Comparison of ENCODE assay signal across 8 cellular contexts in the genomic region with DNA sequence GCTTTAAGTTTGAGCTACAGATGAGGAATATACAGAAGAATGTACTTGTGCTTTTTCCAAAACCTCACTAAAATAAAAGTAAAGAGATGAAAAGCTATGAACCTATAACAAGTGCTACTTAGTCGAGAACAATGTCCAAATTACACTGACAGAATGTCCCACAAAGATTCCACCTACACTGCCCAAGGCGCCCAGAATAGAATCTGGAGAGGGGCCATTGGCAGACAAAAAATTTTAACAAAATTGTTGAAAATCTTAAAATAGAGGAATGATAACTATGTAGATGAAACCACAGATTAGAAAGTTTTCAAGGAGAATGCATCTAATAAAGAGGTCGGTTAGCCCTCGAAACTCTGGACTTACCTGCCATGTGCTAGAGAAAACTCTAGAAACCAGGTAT.
"Had no signal": no experiment of that assay in that cellular context is flagged by ENCODE, and none has a peak within 500 bp of the region (broad histone marks: within the 10 kb centered on the region; RNA-seq: fewer than 3 reads in every experiment).

No MANE protein-coding gene starts in this region.

- H2AFZ ChIP-seq: GM23338 had no signal

- H3K4me3 ChIP-seq: GM23338, K562 had no signal

- H3K4me1 Mint-ChIP-seq: GM23338, H9 had no signal

- H3K27ac Mint-ChIP-seq: GM23338, H9 had no signal

- H3K4me3 Mint-ChIP-seq: GM23338, H9 had no signal

- H3K4me2 ChIP-seq: GM23338 had no signal

- FAIRE-seq: H1, H54, HTR-8/SVneo, K562 had no signal

- DNase-seq: H9, HCEC 1CT, IMR-90 had no signal

- ATAC-seq: GM23338, K562 had no signal
